Comparison of ENCODE assay signal across 11 cellular contexts in the genomic region with DNA sequence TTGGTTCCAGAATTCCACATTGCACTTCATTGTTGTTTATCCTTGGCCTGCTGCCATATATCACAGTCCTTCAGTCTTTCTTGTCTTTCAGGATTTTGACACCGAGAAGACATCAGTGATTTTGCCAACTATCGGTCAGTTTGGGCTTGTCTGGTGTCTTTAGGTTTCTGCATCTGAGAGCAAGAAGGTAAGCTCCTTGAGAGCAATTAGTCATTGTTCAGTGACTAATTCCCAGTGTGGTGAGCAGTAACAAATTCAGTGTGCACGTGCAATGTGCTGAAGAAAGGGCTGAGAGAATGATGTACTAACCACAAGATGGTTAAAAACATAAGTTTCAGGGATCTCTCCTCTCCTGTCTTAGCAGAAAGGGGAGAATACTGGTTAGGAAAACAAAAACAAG. TPM values are rescaled to one million over a fixed set of nuclear protein-coding genes. Genes with fewer than 3 reads are reported as not detected.
DNase-seq lines count a peak whose midpoint lies in the region; TF ChIP-seq lines count a peak whose summit lies in the region.
"Had no signal": no experiment of that assay in that cellular context is flagged by ENCODE, and none has a peak within 500 bp of the region (broad histone marks: within the 10 kb centered on the region; RNA-seq: fewer than 3 reads in every experiment).

No MANE protein-coding gene starts in this region.

- H3K9me3 Mint-ChIP-seq in CD8-positive, alpha-beta memory T cell, result no peaks in the 10 kb centered on the region
- H3K9me3 Mint-ChIP-seq: activated T-helper 1 cell treated with anti-CD3 and anti-CD28 coated beads, Interleukin-12 subunit alpha, Interleukin-12 subunit beta, Interleukin-2, Interleukin-4 antibody, amounts not matched to agents 30 ng/mL and 10 ng/mL and 1 ng/mL, durations not matched to agents 14 hours and 24 hours and 36 hours; T-helper 1 cell treated with Interleukin-12 subunit alpha and Interleukin-12 subunit beta and Interleukin-4 antibody, amounts not matched to agents 30 μg/mL and 1 μg/mL, for 36 hours had no signal

- H3K36me3 Mint-ChIP-seq in CD8-positive, alpha-beta memory T cell, result peaks cover 0 to 4% (median 0%) of the 10 kb centered on the region in 3 donors

- H3K4me1 Mint-ChIP-seq in CD8-positive, alpha-beta memory T cell, result peaks cover 64 to 73% (median 66%) of the 10 kb centered on the region in 3 donors

- no peaks in the 10 kb centered on the region for H3K27me3 ChIP-seq in CD8-positive, alpha-beta memory T cell (ENCODE audit: insufficient read depth, low read length, poor library complexity, severe bottlenecking)
- H3K27me3 ChIP-seq in kidney epithelial cell (ENCODE audit: control insufficient read depth, insufficient read depth, low read length) (no peaks in the 10 kb centered on the region), H7 (ENCODE audit: control insufficient read depth, insufficient read depth, low read length) (no peaks in the 10 kb centered on the region; the same call in 1 of the 2 replicates)

- DNase-seq in CD8-positive, alpha-beta memory T cell, result no peak
- DNase-seq in HPDE6-E6E7 (ENCODE audit: extremely low spot score) (peak; percentile 75), amniotic epithelial cell (ENCODE audit: low read depth) (peak; percentile 76), kidney epithelial cell (ENCODE audit: low read depth) (peak; percentile 61), lower leg skin (ENCODE audit: low spot score in 2 of 2) (no peak), H7 (no peak), NCI-H2227 treated with DMSO at 0.1 percent for 48 hours (lab: John Stamatoyannopoulos, UW) (no peak)
- DNase-seq: NCI-H446 had no signal

- H3K36me3 ChIP-seq in CD8-positive, alpha-beta memory T cell (ENCODE audit: insufficient read depth, low read length), result no peaks in the 10 kb centered on the region
- no peaks in the 10 kb centered on the region for H3K36me3 ChIP-seq in kidney epithelial cell (ENCODE audit: control insufficient read depth, insufficient read depth, low read length)
- H3K36me3 ChIP-seq in H7 (replicated peaks; ENCODE audit: control insufficient read depth, insufficient read depth, low read length), result no peaks in the 10 kb centered on the region

- TF ChIP-seq CTCF in kidney epithelial cell (IDR thresholded peaks at IDR 0.05; ENCODE audit: insufficient read depth, low read length, poor library complexity, severe bottlenecking), result no peak
- no peak for TF ChIP-seq CTCF in lower leg skin (IDR thresholded peaks at IDR 0.05)

- no peaks in the 10 kb centered on the region for H3K9me3 ChIP-seq in CD8-positive, alpha-beta memory T cell (ENCODE audit: low read length)

- H3K27ac ChIP-seq in CD8-positive, alpha-beta memory T cell (ENCODE audit: low read depth, low read length), result no peak overlapping the region

- peak overlapping the region in 5 of 7 donors; percentile 19 to 65 (median 37) for H3K4me3 Mint-ChIP-seq in CD8-positive, alpha-beta memory T cell
- H3K4me3 Mint-ChIP-seq: activated T-helper 1 cell treated with anti-CD3 and anti-CD28 coated beads, Interleukin-12 subunit alpha, Interleukin-12 subunit beta, Interleukin-2, Interleukin-4 antibody, amounts not matched to agents 30 ng/mL and 10 ng/mL and 1 ng/mL, durations not matched to agents 14 hours and 24 hours and 36 hours; T-helper 1 cell treated with Interleukin-12 subunit alpha and Interleukin-12 subunit beta and Interleukin-4 antibody, amounts not matched to agents 30 μg/mL and 1 μg/mL, for 36 hours had no signal

- WGBS in lower leg skin, 2 donors, result 21 to 39% methylated on average over 3 of the region's 3 CpGs

- peaks cover 0 to 6% of the 10 kb centered on the region in 2 donors for H3K27me3 Mint-ChIP-seq in CD8-positive, alpha-beta memory T cell

- CTCF ChIA-PET in CD8-positive, alpha-beta memory T cell (lab: Charles Lee), result interaction anchor here (1.2 kb wide), 1 partner anchor 52 kb away, joined by 3 read pairs; no protein-coding TSS in a partner anchor

- H3K4me3 ChIP-seq in CD8-positive, alpha-beta memory T cell (ENCODE audit: low read length), result no peak overlapping the region
- H3K4me3 ChIP-seq in kidney epithelial cell (ENCODE audit: low read depth, low read length), result no peak overlapping the region
- no peak overlapping the region for H3K4me3 ChIP-seq in lower leg skin (ENCODE audit: low read depth, poor library complexity, severe bottlenecking)
- no peak overlapping the region for H3K4me3 ChIP-seq in H7 (ENCODE audit: insufficient read depth, low read depth, low read length)

- no peak for TF ChIP-seq POLR2A in lower leg skin (IDR thresholded peaks at IDR 0.05)

- H3K27ac Mint-ChIP-seq in CD8-positive, alpha-beta memory T cell, result peak overlapping the region in 7 of 8 donors; percentile 4 to 97 (median 84)
- H3K27ac Mint-ChIP-seq: activated T-helper 1 cell treated with anti-CD3 and anti-CD28 coated beads, Interleukin-12 subunit alpha, Interleukin-12 subunit beta, Interleukin-2, Interleukin-4 antibody, amounts not matched to agents 30 ng/mL and 10 ng/mL and 1 ng/mL, durations not matched to agents 14 hours and 24 hours and 36 hours; T-helper 1 cell treated with Interleukin-12 subunit alpha and Interleukin-12 subunit beta and Interleukin-4 antibody, amounts not matched to agents 30 μg/mL and 1 μg/mL, for 36 hours had no signal

- intact Hi-C loops in lower leg skin (cut with DNase I; ENCODE audit: low total_unique reads), result no loop called here

- peaks cover 65% of the 10 kb centered on the region for H3K4me1 ChIP-seq in CD8-positive, alpha-beta memory T cell (ENCODE audit: insufficient read depth, low read length)

- POLR2A ChIA-PET in CD8-positive, alpha-beta memory T cell (lab: Charles Lee), result no interaction called here

RNA-seq across cellular contexts. Expression of a gene that starts 23.4 kb away (rescaled TPM):
- total RNA-seq in CD8-positive, alpha-beta memory T cell, result not detected
- polyA plus RNA-seq in CD8-positive, alpha-beta memory T cell, result not detected
- total RNA-seq in kidney epithelial cell (17.2 and 18.3 TPM in 2 replicates), lower leg skin (under 1 TPM in 2 of 4 donors, not detected in 2; 0.13 to 0.76 TPM)
- total RNA-seq in H7 (2014; rRNA removed; shearing (Covaris generic)), result 0.38 and 0.55 TPM in 2 replicates
- total RNA-seq: activated T-helper 1 cell treated with anti-CD3 and anti-CD28 coated beads, Interleukin-12 subunit alpha, Interleukin-12 subunit beta, Interleukin-2, Interleukin-4 antibody, amounts not matched to agents 30 ng/mL and 10 ng/mL and 1 ng/mL, durations not matched to agents 14 hours and 24 hours and 36 hours; posterior vena cava had no signal

Comparison
In these comparisons a context has a peak if more than half of its experiments do, and no peak if none do; other contexts are left out.
1. DNase-seq: peak in HPDE6-E6E7 (single experiment), amniotic epithelial cell (single experiment) and kidney epithelial cell (single experiment); none in CD8-positive, alpha-beta memory T cell (0 of 5), lower leg skin (0 of 2), H7 (single experiment) and NCI-H2227 treated with DMSO at 0.1 percent for 48 hours (single experiment).
2. RNA of a gene that starts 23.4 kb away (total RNA-seq): 17.2 to 18.3 TPM in kidney epithelial cell; 0.38 to 0.55 TPM in H7, 0.13 to 0.76 TPM in lower leg skin and not detected in CD8-positive, alpha-beta memory T cell; every median in the first group is over 10 times any median in the second.